In genomic region chr4:180418819-180419531, GRCh38 we compare ENCODE assay signal across 8 cellular contexts.
"Had no signal": no experiment of that assay in that cellular context is flagged by ENCODE, and none has a peak within 500 bp of the region (broad histone marks: within the 10 kb centered on the region; RNA-seq: fewer than 3 reads in every experiment).

No MANE protein-coding gene starts in this region.

- H3K36me3 ChIP-seq: HAP-1 had no signal

- H3K4me1 ChIP-seq: HAP-1 had no signal

- ATAC-seq: HCT116, K562 had no signal

- H3K4me3 ChIP-seq: HAP-1, K562 had no signal

- H3K9me3 ChIP-seq: HAP-1 had no signal

- FAIRE-seq: HTR-8/SVneo, K562 had no signal

- DNase-seq: GOT3, H7, HFFc6, KG1 had no signal

- H3K27ac Mint-ChIP-seq: HFFc6 had no signal

- H3K4me3 Mint-ChIP-seq: HFFc6 had no signal
